Comparison of ENCODE assay signal across 15 cellular contexts in genomic region chr2:25614711-25615110, GRCh38.
"Had no signal": no experiment of that assay in that cellular context is flagged by ENCODE, and none has a peak within 500 bp of the region (broad histone marks: within the 10 kb centered on the region; RNA-seq: fewer than 3 reads in every experiment).

No MANE protein-coding gene starts in this region.

- H3K27me3 Mint-ChIP-seq: activated naive CD8-positive, alpha-beta T cell; stimulated activated naive CD8-positive, alpha-beta T cell treated with anti-CD3 and anti-CD28 coated beads, Interleukin-15, Interleukin-2, amounts not matched to agents 100 ng/mL and 50 ng/mL, for 24 hours had no signal

- H3K36me3 ChIP-seq: transverse colon, vagina had no signal

- H3K9me3 Mint-ChIP-seq: mesothelial cell of epicardium; stimulated activated naive CD8-positive, alpha-beta T cell treated with anti-CD3 and anti-CD28 coated beads, Interleukin-15, Interleukin-2, amounts not matched to agents 100 ng/mL and 50 ng/mL, for 24 hours; T-helper 2 cell treated with Interferon-gamma antibody and Interleukin-4, amounts not matched to agents 5 μg/mL and 100 μg/mL, for 36 hours had no signal

- H3K27ac ChIP-seq: epithelial cell of prostate, transverse colon, vagina had no signal

- H3K4me3 Mint-ChIP-seq: activated naive CD8-positive, alpha-beta T cell; mesothelial cell of epicardium; nephron; stimulated activated naive CD8-positive, alpha-beta T cell treated with anti-CD3 and anti-CD28 coated beads, Interleukin-15, Interleukin-2, amounts not matched to agents 100 ng/mL and 50 ng/mL, for 24 hours; T-helper 2 cell treated with Interferon-gamma antibody and Interleukin-4, amounts not matched to agents 5 μg/mL and 100 μg/mL, for 36 hours had no signal

- H3K4me3 ChIP-seq: lung, transverse colon, vagina had no signal

- H3K27me3 ChIP-seq: dorsolateral prefrontal cortex, transverse colon, vagina had no signal

- DNase-seq: activated CD4-positive, alpha-beta T cell treated with anti-CD3 and anti-CD28 coated beads, Interleukin-2, amount 50 U/mL, for 4 hours; dorsolateral prefrontal cortex; foreskin melanocyte; glutamatergic neuron; nucleus accumbens; stimulated activated CD4-positive, alpha-beta T cell treated with anti-CD3 and anti-CD28 coated beads, Interleukin-2, amount 100 ng/mL, for 24 hours; transverse colon had no signal

- H3K9me3 ChIP-seq: transverse colon, vagina had no signal
